16 cellular contexts compared by ENCODE assay signal in genomic region chr11:128308793-128309192, GRCh38.
DNase-seq lines count a peak whose midpoint lies in the region; ATAC-seq and TF ChIP-seq lines count a peak whose summit lies in the region.
"Had no signal": no experiment of that assay in that cellular context is flagged by ENCODE, and none has a peak within 500 bp of the region (broad histone marks: within the 10 kb centered on the region; RNA-seq: fewer than 3 reads in every experiment).

No MANE protein-coding gene starts in this region.

- no peaks in the 10 kb centered on the region for H3K27me3 Mint-ChIP-seq in CD4-positive, alpha-beta T cell
- H3K27me3 Mint-ChIP-seq in CD8-positive, alpha-beta T cell (ENCODE audit: low read depth), result no peaks in the 10 kb centered on the region
- no peaks in the 10 kb centered on the region for H3K27me3 Mint-ChIP-seq in naive thymus-derived CD8-positive, alpha-beta T cell
- H3K27me3 Mint-ChIP-seq: IgD-negative memory B cell had no signal

- intact Hi-C loops in CD4-positive, alpha-beta T cell (cut with DNase I, micrococcal nuclease), result loop anchor here in 1 of 2 experiments (10.0 kb wide), 1 partner anchor 1696 kb away; the partner anchor contains the start of gene PRDM10
- intact Hi-C loops in CD8-positive, alpha-beta T cell (cut with DNase I, micrococcal nuclease), result no loop called here

- peaks cover 81% of the 10 kb centered on the region for H3K4me1 ChIP-seq in CD8-positive, alpha-beta T cell (ENCODE audit: insufficient read depth, low read length)
- H3K4me1 ChIP-seq: A549, HAP-1 had no signal

- no peak for ATAC-seq in CD4-positive, alpha-beta T cell (ENCODE audit: poor library complexity)
- no peak for ATAC-seq in CD8-positive, alpha-beta T cell
- no peak for ATAC-seq in SK-N-SH treated with all-trans-retinoic acid at 6 μM for 48 hours
- no peak for ATAC-seq in naive thymus-derived CD8-positive, alpha-beta T cell
- ATAC-seq in GM19463 (IDR thresholded peaks at IDR 0.05; ENCODE audit: unreplicated experiment), result no peak
- ATAC-seq: A549 had no signal

- peaks cover 4% of the 10 kb centered on the region for H3K9me3 Mint-ChIP-seq in CD4-positive, alpha-beta T cell
- H3K9me3 Mint-ChIP-seq in CD8-positive, alpha-beta T cell, result peaks cover 3% of the 10 kb centered on the region
- H3K9me3 Mint-ChIP-seq in naive thymus-derived CD8-positive, alpha-beta T cell, result peaks cover 0 to 13% (median 6%) of the 10 kb centered on the region in 9 donors

- no peak overlapping the region for H3K4me3 Mint-ChIP-seq in CD4-positive, alpha-beta T cell
- no peak overlapping the region for H3K4me3 Mint-ChIP-seq in CD8-positive, alpha-beta T cell
- H3K4me3 Mint-ChIP-seq in naive thymus-derived CD8-positive, alpha-beta T cell, result peak overlapping the region in 4 of 10 donors; percentile 10 to 73 (median 40)
- H3K4me3 Mint-ChIP-seq: IgD-negative memory B cell had no signal

- peaks cover 96% of the 10 kb centered on the region for H3K4me1 Mint-ChIP-seq in CD4-positive, alpha-beta T cell (ENCODE audit: low read depth)
- H3K4me1 Mint-ChIP-seq in CD8-positive, alpha-beta T cell (ENCODE audit: low read depth), result peaks cover 90% of the 10 kb centered on the region
- H3K4me1 Mint-ChIP-seq in naive thymus-derived CD8-positive, alpha-beta T cell, result peaks cover 48 to 95% (median 93%) of the 10 kb centered on the region in 4 donors

- no peak for TF ChIP-seq CTCF in CD4-positive, alpha-beta T cell (IDR thresholded peaks at IDR 0.05)
- no peak for TF ChIP-seq CTCF in CD8-positive, alpha-beta T cell (IDR thresholded peaks at IDR 0.05)

- H3K27ac Mint-ChIP-seq in CD4-positive, alpha-beta T cell, result peak overlapping the region; percentile 100
- H3K27ac Mint-ChIP-seq in CD8-positive, alpha-beta T cell, result peak overlapping the region; percentile 93
- H3K27ac Mint-ChIP-seq in naive thymus-derived CD8-positive, alpha-beta T cell, result peak overlapping the region; percentile 56 to 100 (median 98)
- H3K27ac Mint-ChIP-seq: IgD-negative memory B cell had no signal

- no peak overlapping the region for H3K27ac ChIP-seq in CD4-positive, alpha-beta T cell (ENCODE audit: low read depth, low read length)
- no peak overlapping the region for H3K27ac ChIP-seq in CD8-positive, alpha-beta T cell (ENCODE audit: low read depth, low read length)
- H3K27ac ChIP-seq: A549, C4-2B had no signal

- H3K36me3 Mint-ChIP-seq in CD4-positive, alpha-beta T cell (ENCODE audit: low read depth), result peaks cover 28% of the 10 kb centered on the region
- peaks cover 2% of the 10 kb centered on the region for H3K36me3 Mint-ChIP-seq in CD8-positive, alpha-beta T cell
- H3K36me3 Mint-ChIP-seq in naive thymus-derived CD8-positive, alpha-beta T cell, result peaks cover 0 to 6% (median 5%) of the 10 kb centered on the region in 3 donors

- no peaks in the 10 kb centered on the region for H3K36me3 ChIP-seq in CD8-positive, alpha-beta T cell (ENCODE audit: insufficient read depth, low read length)
- H3K36me3 ChIP-seq: BE2C, HAP-1 had no signal

- H3K9me3 ChIP-seq in CD4-positive, alpha-beta T cell (ENCODE audit: control insufficient read depth, low read length), result peaks cover 5% of the 10 kb centered on the region
- peaks cover 2% of the 10 kb centered on the region for H3K9me3 ChIP-seq in CD8-positive, alpha-beta T cell (ENCODE audit: low read length)
- H3K9me3 ChIP-seq: A549, BE2C, HAP-1 had no signal

- no peaks in the 10 kb centered on the region for H3K27me3 ChIP-seq in CD4-positive, alpha-beta T cell (ENCODE audit: control insufficient read depth, insufficient read depth, low read length)
- H3K27me3 ChIP-seq in CD8-positive, alpha-beta T cell (ENCODE audit: insufficient read depth, low read length), result no peaks in the 10 kb centered on the region
- H3K27me3 ChIP-seq: BE2C had no signal

- DNase-seq in CD4-positive, alpha-beta T cell, result no peak
- no peak for DNase-seq in CD8-positive, alpha-beta T cell
- DNase-seq in naive thymus-derived CD8-positive, alpha-beta T cell, result no peak
- DNase-seq in NCI-H1092 treated with DMSO at 0.1 percent for 48 hours (lab: John Stamatoyannopoulos, UW), result no peak
- no peak for DNase-seq in NCI-H446 (lab: John Stamatoyannopoulos, UW)
- DNase-seq: BE2C, COR-L47, DMS153, DMS79 treated with DMSO at 0.1 percent for 48 hours, EL had no signal

- POLR2A ChIA-PET in CD4-positive, alpha-beta T cell (lab: Charles Lee), result interaction anchor here (0.6 to 2.2 kb wide), 8 partner anchors 8 to 189 kb away, joined by 3 to 6 read pairs (median 3); no protein-coding TSS in a partner anchor
- POLR2A ChIA-PET in CD8-positive, alpha-beta T cell (lab: Charles Lee), result interaction anchor here (0.6 to 3.3 kb wide), 6 partner anchors 9 to 217 kb away, joined by 3 to 16 read pairs (median 4); no protein-coding TSS in a partner anchor
- POLR2A ChIA-PET in naive thymus-derived CD8-positive, alpha-beta T cell (lab: Charles Lee), result interaction anchor here (0.7 to 3.1 kb wide), 8 partner anchors 8 to 316 kb away, joined by 3 to 11 read pairs (median 4); no protein-coding TSS in a partner anchor

- CTCF ChIA-PET in CD4-positive, alpha-beta T cell (lab: Charles Lee), result interaction anchor here (2.9 kb wide), 1 partner anchor 15 kb away, joined by 13 read pairs; no protein-coding TSS in a partner anchor
- CTCF ChIA-PET in CD8-positive, alpha-beta T cell (lab: Charles Lee), result interaction anchor here (1.2 to 6.3 kb wide), 3 partner anchors 9 to 165 kb away, joined by 3 to 44 read pairs (median 20); no protein-coding TSS in a partner anchor

- H3K4me3 ChIP-seq in CD8-positive, alpha-beta T cell (ENCODE audit: low read depth, low read length), result no peak overlapping the region
- H3K4me3 ChIP-seq: A549, HAP-1 had no signal

TF ChIP-seq in SK-N-SH treated with all-trans-retinoic acid at 6 μM for 48 hours, 23 proteins besides CTCF, POLR2A, EP300 and RAD21:
- no peak for TF ChIP-seq CSDC2 (CRISPR knock-in tag; IDR thresholded peaks at IDR 0.05)
- TF ChIP-seq TCF4 (CRISPR knock-in tag; IDR thresholded peaks at IDR 0.05; ENCODE audit: borderline replicate concordance), result 0 out of 2 replicates have a peak, but pooled peaks have one; percentile 5
- no peak for TF ChIP-seq ZC3H10 (CRISPR knock-in tag; IDR thresholded peaks at IDR 0.05)
- TF ChIP-seq ZFP30 (CRISPR knock-in tag; IDR thresholded peaks at IDR 0.05), result no peak
TF ChIP-seq in SK-N-SH treated with all-trans-retinoic acid at 6 μM for 48 hours: peak in this region for 1.
